Comparison of ENCODE assay signal across 8 cellular contexts in the genomic region with DNA sequence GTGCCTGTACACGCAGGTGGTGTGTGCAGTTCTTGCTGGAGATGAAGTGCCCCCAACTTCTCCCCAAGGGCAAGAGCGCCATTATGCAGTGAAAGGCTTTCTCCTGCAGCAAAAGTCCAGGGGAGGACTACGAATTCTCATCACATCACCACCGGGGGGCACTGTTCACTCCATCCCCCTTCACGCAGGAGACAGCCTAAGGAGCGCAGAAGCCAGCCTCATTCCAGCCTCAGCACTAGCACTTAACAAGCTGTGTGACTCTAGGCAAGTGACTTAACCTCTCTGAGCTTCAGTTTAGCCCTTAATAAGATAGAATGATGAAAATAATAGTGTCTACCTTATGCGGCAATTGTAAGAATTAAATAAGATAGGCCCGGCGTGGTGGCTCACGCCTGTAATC. TPM values are rescaled to one million over a fixed set of nuclear protein-coding genes. Genes with fewer than 3 reads are reported as not detected.
DNase-seq lines count a peak whose midpoint lies in the region; ATAC-seq, FAIRE-seq and TF ChIP-seq lines count a peak whose summit lies in the region.

No MANE protein-coding gene starts in this region.

- H3K36me3 ChIP-seq in bronchial epithelial cell (ENCODE audit: control insufficient read depth, insufficient read depth, low read length) (peaks cover 5% of the 10 kb centered on the region), lung (ENCODE audit: control insufficient read depth in 2 of 2, insufficient read depth in 2 of 2, low read length in 2 of 2) (peaks cover 2 to 25% of the 10 kb centered on the region in 2 donors)

- peak; percentile 24 to 74 (median 39) for DNase-seq in NCI-H1417 (lab: John Stamatoyannopoulos, UW)
- DNase-seq in NCI-H1417 treated with DMSO at 0.1 percent for 48 hours (lab: John Stamatoyannopoulos, UW), result no peak
- DNase-seq in NCI-H1092 (lab: John Stamatoyannopoulos, UW), result peak; percentile 15
- peak; percentile 10 for DNase-seq in bronchial epithelial cell (ENCODE audit: low read depth)
- no peak for DNase-seq in lung (ENCODE audit: low spot score)
- DNase-seq in superior temporal gyrus (ENCODE audit: extremely low spot score), result peak; percentile 81

- no peaks in the 10 kb centered on the region for H3K9me3 ChIP-seq in lung (ENCODE audit: control insufficient read depth in 2 of 2, insufficient read depth in 1 of 2, low read length in 1 of 2)

- H3K27ac ChIP-seq in VCaP, result peak overlapping the region; percentile 97
- no peak overlapping the region for H3K27ac ChIP-seq in lung (ENCODE audit: low read depth in 1 of 2, low read length in 1 of 2)

- ATAC-seq in lung (ENCODE audit: insufficient read depth, low FRiP score) (no peak), HG03045 (IDR thresholded peaks at IDR 0.05; ENCODE audit: unreplicated experiment) (no peak)

- H3K4me1 ChIP-seq in lung (ENCODE audit: control insufficient read depth in 2 of 2, insufficient read depth in 2 of 2, low read length in 2 of 2), result peaks cover 19 to 21% of the 10 kb centered on the region in 2 donors

- no peak for FAIRE-seq in bronchial epithelial cell (lab: Jason Lieb, UNC)

- no peak overlapping the region for H3K4me3 ChIP-seq in bronchial epithelial cell (ENCODE audit: low read depth, low read length)
- no peak overlapping the region for H3K4me3 ChIP-seq in lung

- peak; percentile 49 for TF ChIP-seq CTCF in VCaP (conservative IDR thresholded peaks at IDR 0.05)
- peak; percentile 40 for TF ChIP-seq CTCF in bronchial epithelial cell (IDR thresholded peaks at IDR 0.05; ENCODE audit: insufficient read depth, low read length, severe bottlenecking)
- TF ChIP-seq CTCF in lung (IDR thresholded peaks at IDR 0.05; ENCODE audit: control extremely low read depth, extremely low read depth), result peak; percentile 21

- no peaks in the 10 kb centered on the region for H3K27me3 ChIP-seq in bronchial epithelial cell (ENCODE audit: control insufficient read depth, insufficient read depth, low read length)
- no peaks in the 10 kb centered on the region for H3K27me3 ChIP-seq in lung (ENCODE audit: control insufficient read depth, insufficient read depth)

- WGBS in lung, 2 donors, result 74 to 75% methylated on average over 10 of the region's 10 CpGs

RNA-seq across cellular contexts. Expression of a gene that starts 32.3 kb away (rescaled TPM):
- total RNA-seq in bronchial epithelial cell, result 12.9 and 21.3 TPM in 2 replicates
- total RNA-seq in lung, result 10 to 100 TPM; 41.2 to 61.0 TPM
- 10 to 100 TPM in 1 of 2 donors, 1 to 10 TPM in 1; 9.2 to 12.6 TPM for polyA plus RNA-seq in lung

Comparison
In these comparisons a context has a peak if more than half of its experiments do, and no peak if none do; other contexts are left out.
1. DNase-seq: peak in NCI-H1417 (3 of 3), NCI-H1092 (single experiment), bronchial epithelial cell (single experiment) and superior temporal gyrus (single experiment); none in NCI-H1417 treated with DMSO at 0.1 percent for 48 hours (single experiment) and lung (single experiment).
2. Peak in every context shown above with its lines, with median percentiles within 50 percentile points of each other: CTCF ChIP-seq.